25 cellular contexts compared by ENCODE assay signal in the genomic region with DNA sequence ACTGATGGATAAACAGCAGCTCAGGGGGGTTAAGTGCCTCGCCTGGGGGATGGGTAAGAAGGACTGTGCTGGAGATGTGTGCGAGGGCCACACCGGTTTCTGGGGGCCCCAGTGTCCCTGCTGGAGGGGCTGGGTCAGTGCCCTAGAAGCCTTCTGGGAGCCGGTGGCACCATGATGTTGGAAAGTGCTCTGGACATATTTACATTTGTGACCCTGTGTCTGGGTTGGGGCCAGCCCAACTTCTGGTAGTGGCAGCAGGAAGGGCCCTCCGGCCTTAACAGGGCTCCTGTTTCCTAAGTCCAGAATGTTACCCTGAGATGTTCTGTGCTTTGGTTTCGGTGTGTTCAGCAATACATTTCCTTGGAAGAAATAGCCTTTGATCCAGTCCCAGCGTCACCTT.
DNase-seq lines count a peak whose midpoint lies in the region; ATAC-seq and TF ChIP-seq lines count a peak whose summit lies in the region.
"Had no signal": no experiment of that assay in that cellular context is flagged by ENCODE, and none has a peak within 500 bp of the region (broad histone marks: within the 10 kb centered on the region; RNA-seq: fewer than 3 reads in every experiment).

No MANE protein-coding gene starts in this region.

- H3K79me1 ChIP-seq in neuronal stem cell (ENCODE audit: low read depth, low read length) = no peaks in the 10 kb centered on the region

- peak; percentile 50 for DNase-seq in activated effector memory CD4-positive, alpha-beta T cell treated with anti-CD3 and anti-CD28 coated beads, Interleukin-2, amount 50 U/mL, for 16 hours
- no peak for DNase-seq in activated effector memory CD4-positive, alpha-beta T cell treated with Interleukin-2 at 50 U/mL for 16 hours
- DNase-seq in colonic mucosa (peak; percentile 3), neuronal stem cell (ENCODE audit: low spot score) (no peak), type B pancreatic cell (ENCODE audit: extremely low spot score, unreplicated experiment) (peak; percentile 55), NCI-H1930 (lab: John Stamatoyannopoulos, UW) (no peak), RPMI8226 (no peak)
- DNase-seq: activated CD4-positive, alpha-beta T cell treated with anti-CD3 and anti-CD28 coated beads for 4 hours; activated naive CD4-positive, alpha-beta T cell treated with anti-CD3 and anti-CD28 coated beads for 36 hours; activated T-cell treated with anti-CD3 and anti-CD28 coated beads, Interleukin-2, amount 50 U/mL, for 72 hours; brain microvascular endothelial cell; CD4-positive, alpha-beta T cell; HFFc6; IMR-90; left cardiac atrium; mammary epithelial cell; NCI-H1436 treated with DMSO at 0.1 percent for 48 hours; stimulated activated CD4-positive, alpha-beta T cell treated with anti-CD3 and anti-CD28 coated beads, Interleukin-4, amount 100 ng/mL, for 4 hours; substantia nigra had no signal

- no peak overlapping the region for H2AFZ ChIP-seq in neuronal stem cell (ENCODE audit: low read length)
- H2AFZ ChIP-seq: GM23338, hepatocyte had no signal

- no peak overlapping the region for H2BK12ac ChIP-seq in neuronal stem cell (ENCODE audit: low read length)

- H3K9me3 Mint-ChIP-seq in type B pancreatic cell = peaks cover 7% of the 10 kb centered on the region
- H3K9me3 Mint-ChIP-seq: activated naive CD4-positive, alpha-beta T cell treated with anti-CD3 and anti-CD28 coated beads for 36 hours; CD4-positive, alpha-beta T cell; HFFc6; T-helper 2 cell treated with Interferon-gamma antibody and Interleukin-4, amounts not matched to agents 5 μg/mL and 100 μg/mL, for 36 hours had no signal

- no peak overlapping the region for H3K4me2 ChIP-seq in neuronal stem cell (ENCODE audit: insufficient read depth, low read length, poor library complexity, severe bottlenecking)
- H3K4me2 ChIP-seq: GM23338, hepatocyte had no signal

- H3K27me3 Mint-ChIP-seq in type B pancreatic cell = no peaks in the 10 kb centered on the region
- H3K27me3 Mint-ChIP-seq: CD4-positive, alpha-beta T cell had no signal

- H3K9me3 ChIP-seq in colonic mucosa = no peaks in the 10 kb centered on the region
- H3K9me3 ChIP-seq in neuronal stem cell (replicated peaks in 1 of 2; ENCODE audit: control insufficient read depth in 2 of 2, insufficient read depth in 1 of 2, low read depth in 1 of 2, low read length in 2 of 2) = peaks cover 0 to 5% of the 10 kb centered on the region in 2 donors
- H3K9me3 ChIP-seq: right lobe of liver had no signal

- H3K36me3 ChIP-seq in colonic mucosa = no peaks in the 10 kb centered on the region
- no peaks in the 10 kb centered on the region for H3K36me3 ChIP-seq in neuronal stem cell (replicated peaks in 1 of 2; ENCODE audit: control insufficient read depth in 2 of 2, insufficient read depth in 2 of 2, low read length in 2 of 2)
- H3K36me3 ChIP-seq: brain microvascular endothelial cell, right lobe of liver had no signal

- peak overlapping the region; percentile 57 for H4K8ac ChIP-seq in neuronal stem cell (ENCODE audit: low read depth, low read length)

- H3K4me3 Mint-ChIP-seq in type B pancreatic cell = no peak overlapping the region
- H3K4me3 Mint-ChIP-seq: activated naive CD4-positive, alpha-beta T cell treated with anti-CD3 and anti-CD28 coated beads for 36 hours; activated T-cell treated with anti-CD3 and anti-CD28 coated beads, Interleukin-2, amount 50 U/mL, for 72 hours; CD4-positive, alpha-beta T cell; GM23338; HFFc6; neural crest cell; T-helper 2 cell treated with Interferon-gamma antibody and Interleukin-4, amounts not matched to agents 5 μg/mL and 100 μg/mL, for 36 hours had no signal

- no peak overlapping the region for H3K4me3 ChIP-seq in colonic mucosa
- no peak overlapping the region for H3K4me3 ChIP-seq in neuronal stem cell (ENCODE audit: low read length in 2 of 2)
- H3K4me3 ChIP-seq: GM23338, hepatocyte, right lobe of liver had no signal

- no peak overlapping the region for H2BK15ac ChIP-seq in neuronal stem cell (ENCODE audit: low read length)

- peaks cover 12% of the 10 kb centered on the region for H3K4me1 Mint-ChIP-seq in type B pancreatic cell (ENCODE audit: unreplicated experiment)
- H3K4me1 Mint-ChIP-seq: GM23338 had no signal

- no peaks in the 10 kb centered on the region for H3K36me3 Mint-ChIP-seq in type B pancreatic cell

- intact Hi-C loops in colonic mucosa (cut with DNase I) = no loop called here

- H2BK5ac ChIP-seq in neuronal stem cell (ENCODE audit: low read length) = no peak overlapping the region

- H3K4me1 ChIP-seq in colonic mucosa = no peaks in the 10 kb centered on the region
- no peaks in the 10 kb centered on the region for H3K4me1 ChIP-seq in neuronal stem cell (ENCODE audit: control insufficient read depth in 2 of 2, insufficient read depth in 1 of 2, low read depth in 1 of 2, low read length in 2 of 2)

- no peak overlapping the region for H3K27ac Mint-ChIP-seq in type B pancreatic cell
- H3K27ac Mint-ChIP-seq: activated naive CD4-positive, alpha-beta T cell treated with anti-CD3 and anti-CD28 coated beads for 36 hours; activated T-cell treated with anti-CD3 and anti-CD28 coated beads, Interleukin-2, amount 50 U/mL, for 72 hours; CD4-positive, alpha-beta T cell; GM23338; HFFc6; T-helper 2 cell treated with Interferon-gamma antibody and Interleukin-4, amounts not matched to agents 5 μg/mL and 100 μg/mL, for 36 hours had no signal

- H3K14ac ChIP-seq in neuronal stem cell (ENCODE audit: low read length) = no peak overlapping the region

- H3K27ac ChIP-seq in colonic mucosa (no peak overlapping the region), neuronal stem cell (replicated peaks; ENCODE audit: low read length) (no peak overlapping the region)
- H3K27ac ChIP-seq: brain microvascular endothelial cell, hepatocyte, right lobe of liver had no signal

- no peak for ATAC-seq in GM21717 (IDR thresholded peaks at IDR 0.05; ENCODE audit: unreplicated experiment)
- ATAC-seq: activated T-cell treated with anti-CD3 and anti-CD28 coated beads, Interleukin-2, amount 50 U/mL, for 72 hours; left cardiac atrium had no signal

- H4K91ac ChIP-seq in neuronal stem cell (ENCODE audit: low read depth, low read length, poor library complexity) = no peak overlapping the region

- no peak overlapping the region for H2BK120ac ChIP-seq in neuronal stem cell (ENCODE audit: low read depth, low read length)

- no peak overlapping the region for H3K18ac ChIP-seq in neuronal stem cell (ENCODE audit: low read length)

- no peak overlapping the region for H3K9ac ChIP-seq in colonic mucosa (ENCODE audit: low read depth in 2 of 2, low read length in 2 of 2)
- H3K9ac ChIP-seq in neuronal stem cell (ENCODE audit: low read depth, low read length, poor library complexity) = no peak overlapping the region

- whole genome bisulfite sequencing in neuronal stem cell (ENCODE audit: extremely low coverage in 2 of 2, insufficient read length in 2 of 2, insufficient replicate concordance in 1 of 2), 2 donors = no CpG with 5 or more reads among the region's 7 CpGs

- no peak overlapping the region for H3K4ac ChIP-seq in neuronal stem cell (ENCODE audit: low read length)

- TF ChIP-seq CTCF in colonic mucosa (IDR thresholded peaks at IDR 0.05) (no peak), type B pancreatic cell (conservative IDR thresholded peaks at IDR 0.05) (no peak)

- H2AK5ac ChIP-seq in neuronal stem cell (ENCODE audit: low read depth, low read length) = peak overlapping the region; percentile 13

- H3K27me3 ChIP-seq in colonic mucosa = no peaks in the 10 kb centered on the region
- no peaks in the 10 kb centered on the region for H3K27me3 ChIP-seq in neuronal stem cell (ENCODE audit: control insufficient read depth in 3 of 3, insufficient read depth in 3 of 3, low read depth in 1 of 3, low read length in 3 of 3)
- H3K27me3 ChIP-seq: brain microvascular endothelial cell, right lobe of liver had no signal

- no peak overlapping the region for H3K23ac ChIP-seq in neuronal stem cell (ENCODE audit: low read depth, low read length, poor library complexity)

Comparison
In these comparisons a context has a peak if more than half of its experiments do, and no peak if none do; other contexts are left out.
1. DNase-seq: peak in activated effector memory CD4-positive, alpha-beta T cell treated with anti-CD3 and anti-CD28 coated beads, Interleukin-2, amount 50 U/mL, for 16 hours (single experiment), colonic mucosa (single experiment) and type B pancreatic cell (single experiment); none in activated effector memory CD4-positive, alpha-beta T cell treated with Interleukin-2 at 50 U/mL for 16 hours (single experiment), neuronal stem cell (single experiment), NCI-H1930 (0 of 2) and RPMI8226 (single experiment).